Comparison of ENCODE assay signal across 8 cellular contexts in the genomic region with DNA sequence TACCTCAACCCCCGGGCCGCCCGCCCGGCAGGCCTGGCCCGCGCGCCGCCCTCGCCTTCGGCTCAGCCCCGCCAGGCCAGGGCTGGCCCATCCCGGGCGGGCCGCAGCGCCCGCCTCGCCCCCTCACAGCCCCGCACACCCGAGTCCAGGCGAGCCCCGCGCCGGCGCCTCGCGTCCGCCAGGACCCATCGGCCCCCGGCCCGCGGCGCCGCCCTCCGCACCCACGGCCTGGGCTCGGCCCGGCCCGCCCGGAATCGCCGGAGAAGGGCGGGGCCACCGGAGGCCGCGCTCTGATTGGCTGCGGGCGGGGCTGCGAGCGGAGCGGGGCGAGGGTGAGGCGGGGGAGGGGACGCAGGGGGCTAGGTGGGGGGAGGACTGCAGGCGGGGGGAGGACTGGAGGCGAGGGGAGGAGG. TPM values are rescaled to one million over a fixed set of nuclear protein-coding genes. Genes with fewer than 3 reads are reported as not detected.
A peak's percentile ranks its signal among the peaks of the same experiment; 100 is the strongest.
DNase-seq lines count a peak whose midpoint lies in the region; ATAC-seq and TF ChIP-seq lines count a peak whose summit lies in the region.

No MANE protein-coding gene starts in this region.

- H3K27ac ChIP-seq in OCI-LY7 (ENCODE audit: low read depth, low read length, poor library complexity, severe bottlenecking), result peak overlapping the region; percentile 16

- peak overlapping the region; percentile 72 for H3K27ac Mint-ChIP-seq in activated T-helper 1 cell treated with anti-CD3 and anti-CD28 coated beads, Interleukin-12 subunit alpha, Interleukin-12 subunit beta, Interleukin-2, Interleukin-4 antibody, amounts not matched to agents 30 ng/mL and 10 ng/mL and 1 ng/mL, durations not matched to agents 14 hours and 24 hours and 36 hours
- H3K27ac Mint-ChIP-seq in natural killer cell, result peak overlapping the region; percentile 64 to 76

- peaks cover 16% of the 10 kb centered on the region for H3K4me1 Mint-ChIP-seq in activated T-helper 1 cell treated with anti-CD3 and anti-CD28 coated beads, Interleukin-12 subunit alpha, Interleukin-12 subunit beta, Interleukin-2, Interleukin-4 antibody, amounts not matched to agents 30 ng/mL and 10 ng/mL and 1 ng/mL, durations not matched to agents 14 hours and 24 hours and 36 hours (ENCODE audit: low read depth)
- H3K4me1 Mint-ChIP-seq in natural killer cell, result peaks cover 17 to 18% of the 10 kb centered on the region in 2 donors

- BruUV-seq in OCI-LY7 (replicated peaks; lab: Mats Ljungman, UMichigan), result no TSS peak

- TF ChIP-seq CTCF in OCI-LY7 (conservative IDR thresholded peaks at IDR 0.05; ENCODE audit: low read length) (no peak), fibroblast of mammary gland (conservative IDR thresholded peaks at IDR 0.05; ENCODE audit: control insufficient read depth, insufficient read depth, low read depth, low read length) (no peak), natural killer cell (IDR thresholded peaks at IDR 0.05) (no peak)

- H3K4me3 ChIP-seq in OCI-LY7 (ENCODE audit: low read depth, low read length, poor library complexity, severe bottlenecking) (peak overlapping the region; percentile 94), fibroblast of mammary gland (ENCODE audit: control insufficient read depth, low read depth, low read length) (peak overlapping the region; percentile 72)

- CTCF ChIA-PET in OCI-LY7 (lab: Charles Lee; ENCODE audit: unreplicated experiment), result no interaction called here

- H2AFZ ChIP-seq in OCI-LY7 (ENCODE audit: low read length), result peak overlapping the region; percentile 96

- peak; percentile 71 for DNase-seq in Caki2 (ENCODE audit: low read depth)
- peak; percentile 87 for DNase-seq in OCI-LY7 (ENCODE audit: low spot score)
- peak; percentile 80 for DNase-seq in activated T-helper 1 cell treated with anti-CD3 and anti-CD28 coated beads, Interleukin-12 subunit alpha, Interleukin-12 subunit beta, Interleukin-2, Interleukin-4 antibody, amounts not matched to agents 30 ng/mL and 10 ng/mL and 1 ng/mL, durations not matched to agents 14 hours and 24 hours and 36 hours (ENCODE audit: low spot score)
- DNase-seq in fibroblast of mammary gland (ENCODE audit: low read depth), result peak; percentile 66
- DNase-seq in natural killer cell, result peak; percentile 70
- DNase-seq in stimulated activated naive CD8-positive, alpha-beta T cell treated with anti-CD3 and anti-CD28 coated beads, Interleukin-15, Interleukin-2, amounts not matched to agents 100 U/mL and 50 U/mL, for 24 hours, result peak; percentile 87

- H3K27me3 Mint-ChIP-seq in activated T-helper 1 cell treated with anti-CD3 and anti-CD28 coated beads, Interleukin-12 subunit alpha, Interleukin-12 subunit beta, Interleukin-2, Interleukin-4 antibody, amounts not matched to agents 30 ng/mL and 10 ng/mL and 1 ng/mL, durations not matched to agents 14 hours and 24 hours and 36 hours (ENCODE audit: insufficient read depth), result peaks cover 30% of the 10 kb centered on the region
- H3K27me3 Mint-ChIP-seq in natural killer cell (ENCODE audit: low read depth in 2 of 2), result no peaks in the 10 kb centered on the region

- no peaks in the 10 kb centered on the region for H3K9me3 ChIP-seq in OCI-LY7 (ENCODE audit: low read length)

- in situ Hi-C loops in Caki2 (cut with HindIII; ENCODE audit: low pct_unique_long_range_greater_than_20kb, low sequenced_read_pairs), result loop anchor here (25.0 kb wide), 1 partner anchor 347 kb away; no protein-coding TSS in a partner anchor

- POLR2A ChIA-PET in OCI-LY7 (lab: Charles Lee), result interaction anchor here (1.5 kb wide), 1 partner anchor 97 kb away, joined by 4 read pairs; no protein-coding TSS in a partner anchor

- H3K9me3 Mint-ChIP-seq in activated T-helper 1 cell treated with anti-CD3 and anti-CD28 coated beads, Interleukin-12 subunit alpha, Interleukin-12 subunit beta, Interleukin-2, Interleukin-4 antibody, amounts not matched to agents 30 ng/mL and 10 ng/mL and 1 ng/mL, durations not matched to agents 14 hours and 24 hours and 36 hours, result no peaks in the 10 kb centered on the region
- no peaks in the 10 kb centered on the region for H3K9me3 Mint-ChIP-seq in natural killer cell

- no peaks in the 10 kb centered on the region for H3K36me3 Mint-ChIP-seq in activated T-helper 1 cell treated with anti-CD3 and anti-CD28 coated beads, Interleukin-12 subunit alpha, Interleukin-12 subunit beta, Interleukin-2, Interleukin-4 antibody, amounts not matched to agents 30 ng/mL and 10 ng/mL and 1 ng/mL, durations not matched to agents 14 hours and 24 hours and 36 hours (ENCODE audit: low read depth)
- no peaks in the 10 kb centered on the region for H3K36me3 Mint-ChIP-seq in natural killer cell

- intact Hi-C loops in OCI-LY7 (cut with micrococcal nuclease; ENCODE audit: unreplicated experiment), result loop anchor here (2.0 to 5.0 kb wide), 3 partner anchors 95 to 277 kb away; a partner anchor contains a TSS
- intact Hi-C loops in activated T-helper 1 cell treated with anti-CD3 and anti-CD28 coated beads, Interleukin-12 subunit alpha, Interleukin-12 subunit beta, Interleukin-2, Interleukin-4 antibody, amounts not matched to agents 30 ng/mL and 10 ng/mL and 1 ng/mL, durations not matched to agents 14 hours and 24 hours and 36 hours (cut with micrococcal nuclease), result loop anchor here (1.0 to 5.0 kb wide), 11 partner anchors 9 to 897 kb away; a partner anchor contains a TSS
- intact Hi-C loops in natural killer cell (cut with micrococcal nuclease), result loop anchor here (5.0 to 10.0 kb wide), 3 partner anchors 99 to 217 kb away; a partner anchor contains a TSS

- H3K36me3 ChIP-seq in OCI-LY7 (ENCODE audit: insufficient read depth, low read length), result 0 out of 2 replicates have a peak, but pooled peaks cover 7% of the 10 kb centered on the region

- ATAC-seq in GM19452 (IDR thresholded peaks at IDR 0.05; ENCODE audit: unreplicated experiment) (peak; percentile 87), HG03558 (IDR thresholded peaks at IDR 0.05; ENCODE audit: extremely low read depth, unreplicated experiment) (peak; percentile 87), natural killer cell (peak; percentile 85 to 92 (median 87))
- ATAC-seq in stimulated activated naive CD8-positive, alpha-beta T cell treated with anti-CD3 and anti-CD28 coated beads, Interleukin-15, Interleukin-2, amounts not matched to agents 100 U/mL and 50 U/mL, for 24 hours, result peak; percentile 92

- H3K9me2 ChIP-seq in OCI-LY7 (ENCODE audit: insufficient read depth, low read length), result no peaks in the 10 kb centered on the region

- peak overlapping the region; percentile 92 for H3K4me2 ChIP-seq in OCI-LY7 (ENCODE audit: low read length)

- H3K79me2 ChIP-seq in OCI-LY7 (ENCODE audit: insufficient read depth, low read depth, low read length), result peaks cover 41% of the 10 kb centered on the region

- H3K4me3 Mint-ChIP-seq in activated T-helper 1 cell treated with anti-CD3 and anti-CD28 coated beads, Interleukin-12 subunit alpha, Interleukin-12 subunit beta, Interleukin-2, Interleukin-4 antibody, amounts not matched to agents 30 ng/mL and 10 ng/mL and 1 ng/mL, durations not matched to agents 14 hours and 24 hours and 36 hours, result peak overlapping the region; percentile 86
- peak overlapping the region; percentile 93 for H3K4me3 Mint-ChIP-seq in natural killer cell

- H3K4me1 ChIP-seq in OCI-LY7 (ENCODE audit: insufficient read depth, low read length, poor library complexity, severe bottlenecking), result peaks cover 25% of the 10 kb centered on the region

- peaks cover 10% of the 10 kb centered on the region; the same call in 1 of the 2 replicates for H4K20me1 ChIP-seq in OCI-LY7 (ENCODE audit: insufficient read depth, low read length)

RNA-seq across cellular contexts. Expression of a gene that starts 0.3 kb away (rescaled TPM):
- total RNA-seq in Caki2 (2014; rRNA removed; shearing (Covaris generic); ENCODE audit: low replicate concordance), result 23.6 and 31.8 TPM in 2 replicates
- 14.7 and 16.0 TPM in 2 replicates for total RNA-seq in OCI-LY7 (2014; rRNA removed; shearing (Covaris generic))
- total RNA-seq in OCI-LY7 (2022) (19.4 and 19.8 TPM in 2 replicates), natural killer cell (1 to 10 TPM; 1.7 to 3.3 (median 2.6) TPM)
- 5.0 and 6.1 TPM in 2 replicates for total RNA-seq in activated T-helper 1 cell treated with anti-CD3 and anti-CD28 coated beads, Interleukin-12 subunit alpha, Interleukin-12 subunit beta, Interleukin-2, Interleukin-4 antibody, amounts not matched to agents 30 ng/mL and 10 ng/mL and 1 ng/mL, durations not matched to agents 14 hours and 24 hours and 36 hours

Comparison
In these comparisons a context has a peak if more than half of its experiments do, and no peak if none do; other contexts are left out.
1. Peak in every context shown above with its lines: DNase-seq, ATAC-seq, H3K4me3 ChIP-seq and H3K27ac ChIP-seq.